8 cellular contexts compared by ENCODE assay signal in the genomic region with DNA sequence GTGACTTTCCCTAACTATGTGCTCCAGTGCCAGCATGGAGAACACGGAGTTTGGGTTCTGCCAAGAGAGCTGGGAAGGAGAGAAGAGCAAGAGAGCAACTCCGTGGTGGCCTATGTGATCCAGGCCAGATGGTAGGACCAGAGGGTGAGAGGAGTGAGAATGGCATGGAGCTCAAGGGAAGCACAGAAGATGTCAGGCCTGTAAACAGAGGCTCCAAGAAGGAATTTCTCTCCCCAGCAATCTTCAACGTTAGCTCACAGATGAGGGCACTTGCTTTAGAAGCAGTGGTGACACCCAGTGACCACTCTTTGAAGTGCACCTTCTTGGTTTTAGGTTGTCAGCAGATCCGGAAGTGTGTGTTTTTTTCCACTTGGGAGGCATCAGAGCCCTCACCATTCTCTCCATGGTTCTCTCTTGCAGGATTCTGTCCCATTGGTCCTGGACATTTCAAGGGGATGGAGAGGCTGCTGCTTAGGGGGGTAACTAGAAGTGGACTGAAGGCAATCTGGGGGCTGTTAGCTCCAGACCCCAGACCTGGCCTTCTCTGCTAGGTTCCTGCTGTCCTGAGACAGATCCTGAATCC. TPM values are rescaled to one million over a fixed set of nuclear protein-coding genes. Genes with fewer than 3 reads are reported as not detected.
DNase-seq lines count a peak whose midpoint lies in the region; ATAC-seq lines count a peak whose summit lies in the region.

No MANE protein-coding gene starts in this region.

- peak; percentile 9 to 80 (median 44) for DNase-seq in CD4-positive, CD25-positive, alpha-beta regulatory T cell
- DNase-seq in NCI-H1436 treated with DMSO at 0.1 percent for 48 hours (lab: John Stamatoyannopoulos, UW) (peak; percentile 73), T-helper 9 cell (peak; percentile 21), caudate nucleus (lab: John Stamatoyannopoulos, UW) (peak in 48 of 61 donors; percentile 4 to 87 (median 40)), islet precursor cell (peak; percentile 92)
- peak; percentile 77 for DNase-seq in stimulated activated CD4-positive, alpha-beta T cell treated with anti-CD3 and anti-CD28 coated beads, Interleukin-15, amount 100 ng/mL, for 24 hours

- ATAC-seq in CD4-positive, CD25-positive, alpha-beta regulatory T cell (ENCODE audit: low read depth in 2 of 2): peak; percentile 31 to 67
- ATAC-seq in GM19452 (IDR thresholded peaks at IDR 0.05; ENCODE audit: unreplicated experiment) (peak; percentile 60), HG03045 (IDR thresholded peaks at IDR 0.05; ENCODE audit: unreplicated experiment) (no peak)

- no peaks in the 10 kb centered on the region for H3K27me3 ChIP-seq in CD4-positive, CD25-positive, alpha-beta regulatory T cell (ENCODE audit: control insufficient read depth, insufficient read depth, low read length)

- no peaks in the 10 kb centered on the region for H3K4me1 ChIP-seq in CD4-positive, CD25-positive, alpha-beta regulatory T cell (ENCODE audit: control insufficient read depth, insufficient read depth, low read length, poor library complexity, severe bottlenecking)

- H3K4me3 ChIP-seq in CD4-positive, CD25-positive, alpha-beta regulatory T cell (ENCODE audit: low read depth, low read length): no peak overlapping the region

- no peaks in the 10 kb centered on the region for H3K36me3 Mint-ChIP-seq in CD4-positive, CD25-positive, alpha-beta regulatory T cell

- H3K9me3 Mint-ChIP-seq in CD4-positive, CD25-positive, alpha-beta regulatory T cell: no peaks in the 10 kb centered on the region

- no peak overlapping the region for H3K4me3 Mint-ChIP-seq in CD4-positive, CD25-positive, alpha-beta regulatory T cell

- no peak overlapping the region for H3K27ac ChIP-seq in CD4-positive, CD25-positive, alpha-beta regulatory T cell (ENCODE audit: insufficient read depth, low read length, poor library complexity, severe bottlenecking)
- no peak overlapping the region for H3K27ac ChIP-seq in caudate nucleus (ENCODE audit: low read depth, low read length)

- no peaks in the 10 kb centered on the region for H3K9me3 ChIP-seq in CD4-positive, CD25-positive, alpha-beta regulatory T cell (ENCODE audit: control insufficient read depth in 2 of 2, low read length in 2 of 2)

- peaks cover 26% of the 10 kb centered on the region for H3K27me3 Mint-ChIP-seq in CD4-positive, CD25-positive, alpha-beta regulatory T cell

- peaks cover 0 to 6% (median 3%) of the 10 kb centered on the region in 4 donors for H3K4me1 Mint-ChIP-seq in CD4-positive, CD25-positive, alpha-beta regulatory T cell

- no peak overlapping the region for H3K27ac Mint-ChIP-seq in CD4-positive, CD25-positive, alpha-beta regulatory T cell

- no peaks in the 10 kb centered on the region for H3K36me3 ChIP-seq in CD4-positive, CD25-positive, alpha-beta regulatory T cell (ENCODE audit: control insufficient read depth, insufficient read depth, low read length)

RNA-seq across cellular contexts. Expression of gene TMEM98, which starts 18.1 kb away (rescaled TPM):
- total RNA-seq in CD4-positive, CD25-positive, alpha-beta regulatory T cell: not detected
- polyA plus RNA-seq in CD4-positive, CD25-positive, alpha-beta regulatory T cell: not detected

RNA-seq across cellular contexts. Expression of gene MYO1D, which starts 33.0 kb away (rescaled TPM):
- 8.2 TPM for total RNA-seq in CD4-positive, CD25-positive, alpha-beta regulatory T cell
- 1 to 10 TPM; 1.5 to 3.6 (median 2.3) TPM for polyA plus RNA-seq in CD4-positive, CD25-positive, alpha-beta regulatory T cell

Comparison
In these comparisons a context has a peak if more than half of its experiments do, and no peak if none do; other contexts are left out.
1. DNase-seq: peak in every context shown above with its lines; median percentile 92 in islet precursor cell; 77 in stimulated activated CD4-positive, alpha-beta T cell treated with anti-CD3 and anti-CD28 coated beads, Interleukin-15, amount 100 ng/mL, for 24 hours; 73 in NCI-H1436 treated with DMSO at 0.1 percent for 48 hours; 44 in CD4-positive, CD25-positive, alpha-beta regulatory T cell; 40 in caudate nucleus; 21 in T-helper 9 cell.